In the genomic region with DNA sequence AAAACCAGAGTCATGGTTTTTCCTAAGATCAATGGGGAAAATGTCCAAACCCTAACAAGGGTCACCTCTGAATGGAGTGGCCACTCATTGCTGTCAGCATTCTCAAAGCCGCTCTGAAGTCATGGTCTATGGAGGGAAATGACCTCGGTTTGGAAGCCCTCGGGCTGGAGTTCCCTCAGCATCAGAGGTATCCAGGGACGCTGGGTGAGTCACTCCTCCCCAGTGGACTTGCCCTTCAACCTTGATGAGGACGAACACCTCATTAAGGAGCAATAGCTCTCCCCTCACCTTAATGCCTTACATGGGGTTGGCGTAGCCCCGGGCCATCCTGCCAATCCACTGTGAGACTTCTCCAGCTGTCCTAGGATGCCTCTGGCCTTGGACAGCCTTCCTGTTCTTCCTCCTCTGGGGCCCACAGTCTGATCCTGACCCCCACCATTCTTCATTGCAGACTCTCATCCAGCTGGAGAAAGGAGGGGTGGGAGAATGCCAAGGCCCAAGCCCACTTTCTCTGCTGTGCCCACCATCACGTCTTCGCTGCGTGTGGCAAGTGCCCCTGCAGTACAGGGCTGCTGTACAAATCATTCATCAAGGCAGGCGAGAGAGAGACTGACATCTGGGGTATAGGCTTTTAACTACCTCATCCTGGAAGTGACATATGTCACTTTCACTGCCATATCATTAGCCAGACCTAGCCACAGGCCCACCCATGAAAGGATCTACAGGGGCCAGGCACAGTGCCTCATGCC, we compare ENCODE assay signal across 1 cellular context.
TF ChIP-seq lines count a peak whose summit lies in the region.

No MANE protein-coding gene starts in this region.

TF ChIP-seq in GM12878, 131 proteins besides CTCF, POLR2A, EP300 and RAD21:
- TF ChIP-seq KDM1A (IDR thresholded peaks at IDR 0.05; ENCODE audit: borderline replicate concordance) = no peak
- TF ChIP-seq, protein P1, sequence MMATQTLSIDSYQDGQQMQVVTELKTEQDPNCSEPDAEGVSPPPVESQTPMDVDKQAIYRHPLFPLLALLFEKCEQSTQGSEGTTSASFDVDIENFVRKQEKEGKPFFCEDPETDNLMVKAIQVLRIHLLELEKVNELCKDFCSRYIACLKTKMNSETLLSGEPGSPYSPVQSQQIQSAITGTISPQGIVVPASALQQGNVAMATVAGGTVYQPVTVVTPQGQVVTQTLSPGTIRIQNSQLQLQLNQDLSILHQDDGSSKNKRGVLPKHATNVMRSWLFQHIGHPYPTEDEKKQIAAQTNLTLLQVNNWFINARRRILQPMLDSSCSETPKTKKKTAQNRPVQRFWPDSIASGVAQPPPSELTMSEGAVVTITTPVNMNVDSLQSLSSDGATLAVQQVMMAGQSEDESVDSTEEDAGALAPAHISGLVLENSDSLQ (IDR thresholded peaks at IDR 0.05) = peak; percentile 52; the same call in 1 of the 2 replicates
